ENCODE assay signal across 8 cellular contexts in genomic region chr2:227106845-227107759, GRCh38. TPM values are rescaled to one million over a fixed set of nuclear protein-coding genes. Genes with fewer than 3 reads are reported as not detected.
A peak's percentile ranks its signal among the peaks of the same experiment; 100 is the strongest.
DNase-seq lines count a peak whose midpoint lies in the region; ATAC-seq, FAIRE-seq and TF ChIP-seq lines count a peak whose summit lies in the region.

No MANE protein-coding gene starts in this region.

- H2BK120ac ChIP-seq in mesenchymal stem cell (ENCODE audit: low read depth, low read length), result no peak overlapping the region

- no peak overlapping the region for H3K27ac ChIP-seq in mesenchymal stem cell (ENCODE audit: low read length, poor library complexity, severe bottlenecking)
- H3K27ac ChIP-seq in uterus, result no peak overlapping the region

- no peak for TF ChIP-seq POLR2A in uterus (IDR thresholded peaks at IDR 0.05)

- no peak overlapping the region for H3K4me2 ChIP-seq in mesenchymal stem cell (ENCODE audit: low read length, poor library complexity, severe bottlenecking)

- intact Hi-C loops in uterus (cut with DNase I; ENCODE audit: low total_unique reads), result no loop called here

- H3K4me3 ChIP-seq in H7 (ENCODE audit: insufficient read depth, low read depth, low read length) (no peak overlapping the region), mesenchymal stem cell (ENCODE audit: insufficient read depth in 1 of 2, low read depth in 1 of 2, low read length in 2 of 2) (no peak overlapping the region), uterus (no peak overlapping the region)

- no peak overlapping the region for H2BK15ac ChIP-seq in mesenchymal stem cell (ENCODE audit: low read depth, poor library complexity, severe bottlenecking)

- no peaks in the 10 kb centered on the region for H3K27me3 ChIP-seq in H7 (ENCODE audit: control insufficient read depth, insufficient read depth, low read length)
- no peaks in the 10 kb centered on the region for H3K27me3 ChIP-seq in mesenchymal stem cell (ENCODE audit: control insufficient read depth in 1 of 2, insufficient read depth in 1 of 2, low read length in 2 of 2)
- no peaks in the 10 kb centered on the region for H3K27me3 ChIP-seq in uterus

- WGBS in mesenchymal stem cell, result 83% methylated on average over 5 of the region's 9 CpGs

- no peak overlapping the region for H4K8ac ChIP-seq in mesenchymal stem cell (ENCODE audit: low read length)

- H3K36me3 ChIP-seq in H7 (replicated peaks; ENCODE audit: control insufficient read depth, insufficient read depth, low read length), result no peaks in the 10 kb centered on the region
- H3K36me3 ChIP-seq in mesenchymal stem cell (ENCODE audit: control insufficient read depth in 1 of 2, insufficient read depth in 2 of 2, low read depth in 1 of 2, low read length in 2 of 2), result no peaks in the 10 kb centered on the region
- no peaks in the 10 kb centered on the region for H3K36me3 ChIP-seq in uterus

- H3K9me3 ChIP-seq in mesenchymal stem cell (ENCODE audit: control insufficient read depth, low read length) (no peaks in the 10 kb centered on the region), uterus (no peaks in the 10 kb centered on the region)

- no peak overlapping the region for H3K4ac ChIP-seq in mesenchymal stem cell (ENCODE audit: low read depth in 1 of 2, low read length in 2 of 2)

- no peak overlapping the region for H3K23ac ChIP-seq in mesenchymal stem cell (ENCODE audit: low read length in 2 of 2)

- peak; percentile 77 for FAIRE-seq in G401.6 (lab: Jason Lieb, UNC)

- peak overlapping the region; percentile 18 for H3K9ac ChIP-seq in mesenchymal stem cell (ENCODE audit: low read length)

- no peak overlapping the region for H3K18ac ChIP-seq in mesenchymal stem cell (ENCODE audit: low read depth in 1 of 2, low read length in 2 of 2)

- no peaks in the 10 kb centered on the region for H3K79me1 ChIP-seq in mesenchymal stem cell (replicated peaks; ENCODE audit: low read length, poor library complexity, severe bottlenecking)

- no peak overlapping the region for H3K14ac ChIP-seq in mesenchymal stem cell (ENCODE audit: low read length in 2 of 2)

- no peak overlapping the region for H2BK12ac ChIP-seq in mesenchymal stem cell (ENCODE audit: low read length in 2 of 2)

- H4K91ac ChIP-seq in mesenchymal stem cell (ENCODE audit: low read length), result no peak overlapping the region

- TF ChIP-seq CTCF in uterus (IDR thresholded peaks at IDR 0.05), result peak in 3 of 4 experiments; percentile 9 to 57 (median 24)

- H2AFZ ChIP-seq in mesenchymal stem cell (ENCODE audit: low read depth, low read length), result no peak overlapping the region

- DNase-seq in H7 (peak; percentile 39), NCI-H1105 treated with DMSO at 0.1 percent for 48 hours (lab: John Stamatoyannopoulos, UW) (peak; percentile 51), T1000 (lab: John Stamatoyannopoulos, UW) (peak; percentile 9), mesenchymal stem cell (peak; percentile 80), uterus (no peak)
- DNase-seq in effector CD4-positive, alpha-beta T cell, result peak; percentile 5

- H2AK5ac ChIP-seq in mesenchymal stem cell (ENCODE audit: low read length, severe bottlenecking), result no peak overlapping the region

- no peak for ATAC-seq in GM18511 (IDR thresholded peaks at IDR 0.05; ENCODE audit: unreplicated experiment)

- no peak overlapping the region for H2BK5ac ChIP-seq in mesenchymal stem cell (ENCODE audit: low read depth, low read length, poor library complexity, severe bottlenecking)

- H3K4me1 ChIP-seq in mesenchymal stem cell (ENCODE audit: control insufficient read depth, insufficient read depth, low read depth, low read length) (no peaks in the 10 kb centered on the region), uterus (no peaks in the 10 kb centered on the region)

RNA-seq across cellular contexts. Expression of gene COL4A4, which starts 56.9 kb away (rescaled TPM):
- total RNA-seq in H7 (2014; rRNA removed; shearing (Covaris generic)), result 0.42 and 0.67 TPM in 2 replicates
- 0.04 TPM for polyA plus RNA-seq in mesenchymal stem cell (2013, experiment 1 of 2)
- 0.05 TPM for polyA plus RNA-seq in mesenchymal stem cell (2013, experiment 2 of 2)
- 1 to 10 TPM in 3 of 4 donors, under 1 TPM in 1; 0.76 to 6.4 (median 3.4) TPM for total RNA-seq in uterus

RNA-seq across cellular contexts. Expression of gene COL4A3, which starts 57.3 kb away (rescaled TPM):
- total RNA-seq in H7 (2014; rRNA removed; shearing (Covaris generic)), result 0.07 and 0.67 TPM in 2 replicates
- not detected for polyA plus RNA-seq in mesenchymal stem cell (2013, experiment 1 of 2)
- polyA plus RNA-seq in mesenchymal stem cell (2013, experiment 2 of 2), result not detected
- total RNA-seq in uterus, result 1 to 10 TPM in 2 of 4 donors, under 1 TPM in 2; 0.26 to 7.6 (median 3.5) TPM

Comparison
In these comparisons a context has a peak if more than half of its experiments do, and no peak if none do; other contexts are left out.
1. DNase-seq: peak in H7 (single experiment), NCI-H1105 treated with DMSO at 0.1 percent for 48 hours (single experiment), T1000 (single experiment), effector CD4-positive, alpha-beta T cell (single experiment) and mesenchymal stem cell (single experiment); none in uterus (0 of 2).